In genomic region chr12:71556881-71557280, GRCh38 we compare ENCODE assay signal across 11 cellular contexts.
DNase-seq lines count a peak whose midpoint lies in the region; ATAC-seq and TF ChIP-seq lines count a peak whose summit lies in the region.
"Had no signal": no experiment of that assay in that cellular context is flagged by ENCODE, and none has a peak within 500 bp of the region (broad histone marks: within the 10 kb centered on the region; RNA-seq: fewer than 3 reads in every experiment).

No MANE protein-coding gene starts in this region.

- H3F3A ChIP-seq in smooth muscle cell (ENCODE audit: low read depth) = peaks cover 27% of the 10 kb centered on the region

- no peak overlapping the region for H2AFZ ChIP-seq in smooth muscle cell (ENCODE audit: low read depth)

- WGBS in smooth muscle cell (ENCODE audit: low lambda C conversion rate) = 1% methylated on average over 4 of the region's 4 CpGs

- DNase-seq in NCI-H146 (lab: John Stamatoyannopoulos, UW) = peak; percentile 15
- DNase-seq in NCI-H146 treated with DMSO at 0.1 percent for 48 hours (lab: John Stamatoyannopoulos, UW; ENCODE audit: unreplicated experiment) = no peak
- peak; percentile 48 for DNase-seq in RWPE2 (ENCODE audit: low spot score)
- DNase-seq in fibroblast of pulmonary artery (ENCODE audit: low read depth) = peak; percentile 69
- DNase-seq in smooth muscle cell (lab: John Stamatoyannopoulos, UW; ENCODE audit: unreplicated experiment) = no peak
- no peak for DNase-seq in DMS 273 (lab: John Stamatoyannopoulos, UW; ENCODE audit: unreplicated experiment)
- no peak for DNase-seq in activated effector memory CD4-positive, alpha-beta T cell treated with anti-CD3 and anti-CD28 coated beads, Interleukin-2, amount 50 U/mL, for 16 hours
- DNase-seq: effector memory CD4-positive, alpha-beta T cell; lower lobe of right lung had no signal

- H3K9ac ChIP-seq in smooth muscle cell (ENCODE audit: low read depth) = no peak overlapping the region

- H3K27ac ChIP-seq in RWPE2 (ENCODE audit: poor library complexity, severe bottlenecking) (peak overlapping the region; percentile 38), smooth muscle cell (ENCODE audit: low read depth) (peak overlapping the region; percentile 74)
- H3K27ac ChIP-seq: lower lobe of right lung had no signal

- TF ChIP-seq CTCF in RWPE2 (IDR thresholded peaks at IDR 0.05; ENCODE audit: poor library complexity, severe bottlenecking) (no peak), fibroblast of pulmonary artery (IDR thresholded peaks at IDR 0.05; ENCODE audit: low read length, missing control alignments) (no peak), smooth muscle cell (IDR thresholded peaks at IDR 0.05; ENCODE audit: borderline replicate concordance, insufficient read depth, poor library complexity, severe bottlenecking) (no peak)

- H3K4me2 ChIP-seq in smooth muscle cell = peak overlapping the region; percentile 45

- H3K4me3 ChIP-seq in RWPE2 (ENCODE audit: severe bottlenecking) (no peak overlapping the region), fibroblast of pulmonary artery (replicated peaks; ENCODE audit: low read depth, low read length) (no peak overlapping the region), smooth muscle cell (no peak overlapping the region)
- H3K4me3 ChIP-seq: lower lobe of right lung had no signal

- no peaks in the 10 kb centered on the region for H3K79me2 ChIP-seq in smooth muscle cell (ENCODE audit: low read depth)

- no peaks in the 10 kb centered on the region for H3K36me3 ChIP-seq in RWPE2 (ENCODE audit: low read depth)
- no peaks in the 10 kb centered on the region for H3K36me3 ChIP-seq in smooth muscle cell (ENCODE audit: low read depth)
- H3K36me3 ChIP-seq: lower lobe of right lung had no signal

- no peaks in the 10 kb centered on the region for H3K27me3 ChIP-seq in RWPE2 (ENCODE audit: insufficient read depth, poor library complexity, severe bottlenecking)
- H3K27me3 ChIP-seq in smooth muscle cell (ENCODE audit: low read depth) = no peaks in the 10 kb centered on the region

- no peaks in the 10 kb centered on the region for H4K20me1 ChIP-seq in smooth muscle cell (ENCODE audit: low read depth)

- H3K4me1 ChIP-seq in RWPE2 (ENCODE audit: insufficient read depth, poor library complexity, severe bottlenecking) = peaks cover 4% of the 10 kb centered on the region
- H3K4me1 ChIP-seq in smooth muscle cell (ENCODE audit: low read depth) = peaks cover 3% of the 10 kb centered on the region
- H3K4me1 ChIP-seq: lower lobe of right lung had no signal

- no peaks in the 10 kb centered on the region for H3K9me3 ChIP-seq in RWPE2 (ENCODE audit: severe bottlenecking)
- no peaks in the 10 kb centered on the region for H3K9me3 ChIP-seq in smooth muscle cell (replicated peaks; ENCODE audit: low read depth)
- H3K9me3 ChIP-seq: lower lobe of right lung had no signal

- ATAC-seq in RWPE2 (ENCODE audit: low read depth) (peak; percentile 99), GM19328 (IDR thresholded peaks at IDR 0.05; ENCODE audit: unreplicated experiment) (no peak)
- ATAC-seq: activated T-helper 17 cell treated with anti-CD3 and anti-CD28 coated beads, Interleukin-2, amount 50 U/mL, for 72 hours; lower lobe of right lung had no signal

Comparison
In these comparisons a context has a peak if more than half of its experiments do, and no peak if none do; other contexts are left out.
1. DNase-seq: peak in NCI-H146 (single experiment), RWPE2 (single experiment) and fibroblast of pulmonary artery (single experiment); none in NCI-H146 treated with DMSO at 0.1 percent for 48 hours (single experiment), smooth muscle cell (single experiment), DMS 273 (single experiment) and activated effector memory CD4-positive, alpha-beta T cell treated with anti-CD3 and anti-CD28 coated beads, Interleukin-2, amount 50 U/mL, for 16 hours (single experiment).